In genomic region chr1:47436304-47436978, GRCh38 we compare ENCODE assay signal across 8 cellular contexts. TPM values are rescaled to one million over a fixed set of nuclear protein-coding genes. Genes with fewer than 3 reads are reported as not detected.
DNase-seq lines count a peak whose midpoint lies in the region; ATAC-seq and TF ChIP-seq lines count a peak whose summit lies in the region.

No MANE protein-coding gene starts in this region.

- peak overlapping the region; percentile 69 to 88 (median 78); a peak in 18 of 22 replicates for H3K27ac ChIP-seq in BLaER1 treated with 17β-estradiol and CSF1 and Interleukin-3, amounts not matched to agents 10 nM and 100 nM

- TF ChIP-seq CTCF in endothelial cell (IDR thresholded peaks at IDR 0.05; ENCODE audit: unreplicated experiment), result peak; percentile 70

- peaks cover 46% of the 10 kb centered on the region for H3K4me1 Mint-ChIP-seq in activated CD8-positive, alpha-beta T cell treated with anti-CD3 and anti-CD28 coated beads, Interleukin-2, amount 10 ng/mL, durations not matched to agents 7 days and 5 days (ENCODE audit: low read depth)
- peaks cover 36% of the 10 kb centered on the region for H3K4me1 Mint-ChIP-seq in endothelial cell (ENCODE audit: unreplicated experiment)

- peak overlapping the region; percentile 80 to 90 (median 85) for H3K9ac ChIP-seq in BLaER1 treated with 17β-estradiol and CSF1 and Interleukin-3, amounts not matched to agents 10 nM and 100 nM
- peak overlapping the region; percentile 65 for H3K9ac ChIP-seq in mucosa of stomach (ENCODE audit: low read length)

- peaks cover 0 to 15% (median 0%) of the 10 kb centered on the region in 11 experiments; a peak in 5 of 22 replicates for H3K36me3 ChIP-seq in BLaER1 treated with 17β-estradiol and CSF1 and Interleukin-3, amounts not matched to agents 10 nM and 100 nM
- no peaks in the 10 kb centered on the region for H3K36me3 ChIP-seq in mucosa of stomach (ENCODE audit: control insufficient read depth, insufficient read depth, low read length)

- H3K27ac Mint-ChIP-seq in activated CD8-positive, alpha-beta T cell treated with anti-CD3 and anti-CD28 coated beads, Interleukin-2, amount 10 ng/mL, durations not matched to agents 7 days and 5 days, result peak overlapping the region; percentile 88
- H3K27ac Mint-ChIP-seq in endothelial cell (ENCODE audit: unreplicated experiment), result no peak overlapping the region

- POLR2A ChIA-PET in activated CD8-positive, alpha-beta T cell treated with anti-CD3 and anti-CD28 coated beads, Interleukin-2, amount 10 ng/mL, durations not matched to agents 7 days and 5 days (lab: Charles Lee), result no interaction called here

- H3K4me3 Mint-ChIP-seq in activated CD8-positive, alpha-beta T cell treated with anti-CD3 and anti-CD28 coated beads, Interleukin-2, amount 10 ng/mL, durations not matched to agents 7 days and 5 days, result peak overlapping the region; percentile 93
- H3K4me3 Mint-ChIP-seq in endothelial cell (ENCODE audit: unreplicated experiment), result peak overlapping the region; percentile 87

- no peaks in the 10 kb centered on the region for H3K9me3 Mint-ChIP-seq in activated CD8-positive, alpha-beta T cell treated with anti-CD3 and anti-CD28 coated beads, Interleukin-2, amount 10 ng/mL, durations not matched to agents 7 days and 5 days (ENCODE audit: insufficient read depth)
- no peaks in the 10 kb centered on the region for H3K9me3 Mint-ChIP-seq in endothelial cell (ENCODE audit: unreplicated experiment)

- H3K4me2 ChIP-seq in BLaER1 treated with 17β-estradiol and CSF1 and Interleukin-3, amounts not matched to agents 10 nM and 100 nM, result peak overlapping the region; percentile 79 to 98 (median 94)

- peak overlapping the region; percentile 66 to 84 (median 77) for H3K4me3 ChIP-seq in BLaER1 treated with 17β-estradiol and CSF1 and Interleukin-3, amounts not matched to agents 10 nM and 100 nM
- peak overlapping the region; percentile 46 for H3K4me3 ChIP-seq in mucosa of stomach (ENCODE audit: low read length)

- peaks cover 73 to 100% (median 95%) of the 10 kb centered on the region in 11 experiments for H3K27me3 ChIP-seq in BLaER1 treated with 17β-estradiol and CSF1 and Interleukin-3, amounts not matched to agents 10 nM and 100 nM
- H3K27me3 ChIP-seq in mucosa of stomach (ENCODE audit: control insufficient read depth, insufficient read depth, low read length), result peaks cover 88% of the 10 kb centered on the region

- ATAC-seq in GM19328 (IDR thresholded peaks at IDR 0.05; ENCODE audit: unreplicated experiment), result peak; percentile 33
- ATAC-seq in HG03460 (IDR thresholded peaks at IDR 0.05; ENCODE audit: unreplicated experiment), result peak; percentile 40
- ATAC-seq in activated CD8-positive, alpha-beta T cell treated with anti-CD3 and anti-CD28 coated beads, Interleukin-2, amount 10 ng/mL, durations not matched to agents 7 days and 5 days, result peak; percentile 40

- peaks cover 40 to 57% (median 52%) of the 10 kb centered on the region in 10 experiments for H3K4me1 ChIP-seq in BLaER1 treated with 17β-estradiol and CSF1 and Interleukin-3, amounts not matched to agents 10 nM and 100 nM
- peaks cover 34% of the 10 kb centered on the region for H3K4me1 ChIP-seq in mucosa of stomach (ENCODE audit: control insufficient read depth, insufficient read depth, low read length)

- peaks cover 30% of the 10 kb centered on the region for H3K27me3 Mint-ChIP-seq in activated CD8-positive, alpha-beta T cell treated with anti-CD3 and anti-CD28 coated beads, Interleukin-2, amount 10 ng/mL, durations not matched to agents 7 days and 5 days (ENCODE audit: low read depth)
- H3K27me3 Mint-ChIP-seq in endothelial cell (ENCODE audit: unreplicated experiment), result peaks cover 25% of the 10 kb centered on the region

- CTCF ChIA-PET in activated CD8-positive, alpha-beta T cell treated with anti-CD3 and anti-CD28 coated beads, Interleukin-2, amount 10 ng/mL, durations not matched to agents 7 days and 5 days (lab: Charles Lee), result interaction anchor here (0.6 to 6.1 kb wide), 26 partner anchors 9 to 318 kb away, joined by 3 to 71 read pairs (median 4); partner anchors contain the start of genes CMPK1 and STIL

- peaks cover 37% of the 10 kb centered on the region for H3K36me3 Mint-ChIP-seq in activated CD8-positive, alpha-beta T cell treated with anti-CD3 and anti-CD28 coated beads, Interleukin-2, amount 10 ng/mL, durations not matched to agents 7 days and 5 days (ENCODE audit: low read depth)
- H3K36me3 Mint-ChIP-seq in endothelial cell (ENCODE audit: low read depth, unreplicated experiment), result no peaks in the 10 kb centered on the region

- no peaks in the 10 kb centered on the region for H3K9me3 ChIP-seq in BLaER1 treated with 17β-estradiol and CSF1 and Interleukin-3, amounts not matched to agents 10 nM and 100 nM (replicated peaks in 1 of 11)
- no peaks in the 10 kb centered on the region for H3K9me3 ChIP-seq in mucosa of stomach (ENCODE audit: control insufficient read depth, low read length)

- H4K20me1 ChIP-seq in BLaER1 treated with 17β-estradiol and CSF1 and Interleukin-3, amounts not matched to agents 10 nM and 100 nM, result peaks cover 26 to 82% (median 74%) of the 10 kb centered on the region in 11 experiments; a peak in 20 of 22 replicates

- DNase-seq in NCI-H82 (lab: John Stamatoyannopoulos, UW) (peak; percentile 83), endothelial cell (ENCODE audit: low spot score) (peak; percentile 91)
- peak; percentile 88 for DNase-seq in activated CD8-positive, alpha-beta T cell treated with anti-CD3 and anti-CD28 coated beads, Interleukin-2, amount 10 ng/mL, durations not matched to agents 7 days and 5 days
- peak; percentile 45 to 67 for DNase-seq in stimulated activated CD8-positive, alpha-beta memory T cell treated with anti-CD3 and anti-CD28 coated beads, Interleukin-7, amount 100 ng/mL, for 1 hour (ENCODE audit: low read depth in 2 of 2)

RNA-seq across cellular contexts. Expression of gene FOXD2, which starts 1.4 kb away (rescaled TPM):
- total RNA-seq in activated CD8-positive, alpha-beta T cell treated with anti-CD3 and anti-CD28 coated beads, Interleukin-2, amount 10 ng/mL, durations not matched to agents 7 days and 5 days, result under 1 TPM; 0.24 to 0.31 TPM
- total RNA-seq in endothelial cell (ENCODE audit: unreplicated experiment), result 0.15 TPM

RNA-seq across cellular contexts. Expression of gene FOXE3, which starts 20.4 kb away (rescaled TPM):
- total RNA-seq in activated CD8-positive, alpha-beta T cell treated with anti-CD3 and anti-CD28 coated beads, Interleukin-2, amount 10 ng/mL, durations not matched to agents 7 days and 5 days, result not detected
- not detected for total RNA-seq in endothelial cell (ENCODE audit: unreplicated experiment)

Comparison
In these comparisons a context has a peak if more than half of its experiments do, and no peak if none do; other contexts are left out.
1. Peak in every context shown above with its lines: DNase-seq, ATAC-seq, H3K4me3 ChIP-seq and H3K27ac ChIP-seq.